Comparison of ENCODE assay signal across 8 cellular contexts in the genomic region with DNA sequence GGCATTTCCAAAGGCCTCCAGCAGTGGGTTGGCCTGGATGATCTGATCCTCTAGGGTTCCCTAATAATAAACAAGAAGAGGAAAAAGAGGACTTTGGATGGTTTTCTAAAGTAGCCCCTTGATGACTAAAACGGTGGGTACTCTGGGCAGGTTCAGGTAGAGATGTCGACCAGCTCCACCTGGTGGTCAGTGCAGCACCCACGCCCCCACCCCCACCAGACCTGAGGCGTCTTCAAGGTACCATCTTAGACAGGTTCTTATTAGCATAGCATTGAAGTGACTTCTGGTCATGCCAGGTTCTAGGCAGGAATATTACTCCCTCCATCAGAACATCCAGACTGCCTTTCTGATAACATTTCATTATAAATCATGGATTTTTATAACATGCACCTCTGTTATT. TPM values are rescaled to one million over a fixed set of nuclear protein-coding genes. Genes with fewer than 3 reads are reported as not detected.
A peak's percentile ranks its signal among the peaks of the same experiment; 100 is the strongest.
DNase-seq lines count a peak whose midpoint lies in the region; ATAC-seq and TF ChIP-seq lines count a peak whose summit lies in the region.

No MANE protein-coding gene starts in this region.

- H3K36me3 Mint-ChIP-seq in glutamatergic neuron (ENCODE audit: unreplicated experiment) = peaks cover 5% of the 10 kb centered on the region
- no peaks in the 10 kb centered on the region for H3K36me3 Mint-ChIP-seq in type B pancreatic cell

- H3K9me3 Mint-ChIP-seq in glutamatergic neuron (ENCODE audit: unreplicated experiment) (peaks cover 1% of the 10 kb centered on the region), type B pancreatic cell (no peaks in the 10 kb centered on the region)

- no peaks in the 10 kb centered on the region for H3K4me1 ChIP-seq in heart right ventricle
- H3K4me1 ChIP-seq in gastrocnemius medialis = no peaks in the 10 kb centered on the region

- H3K4me1 Mint-ChIP-seq in glutamatergic neuron (ENCODE audit: low read depth, unreplicated experiment) = no peaks in the 10 kb centered on the region
- H3K4me1 Mint-ChIP-seq in type B pancreatic cell (ENCODE audit: unreplicated experiment) = no peaks in the 10 kb centered on the region

- H3K4me3 Mint-ChIP-seq in glutamatergic neuron (ENCODE audit: unreplicated experiment) = no peak overlapping the region
- H3K4me3 Mint-ChIP-seq in type B pancreatic cell = no peak overlapping the region

- intact Hi-C loops in heart right ventricle (cut with DNase I) (no loop called here), cardiac septum (cut with DNase I) (no loop called here), gastrocnemius medialis (cut with DNase I; ENCODE audit: low total_unique reads) (no loop called here)

- CTCF ChIA-PET in RWPE1 (lab: Yijun Ruan, JAX) = interaction anchor here (0.6 kb wide), 1 partner anchor 396 kb away, joined by 4 read pairs; no protein-coding TSS in a partner anchor

- H3K27me3 ChIP-seq in heart right ventricle = peaks cover 0 to 6% (median 0%) of the 10 kb centered on the region in 7 donors
- H3K27me3 ChIP-seq in gastrocnemius medialis = no peaks in the 10 kb centered on the region
- no peaks in the 10 kb centered on the region for H3K27me3 ChIP-seq in MG63

- H3K36me3 ChIP-seq in heart right ventricle = no peaks in the 10 kb centered on the region
- H3K36me3 ChIP-seq in gastrocnemius medialis = no peaks in the 10 kb centered on the region
- no peaks in the 10 kb centered on the region for H3K36me3 ChIP-seq in MG63

- POLR2A ChIA-PET in RWPE1 (lab: Yijun Ruan, JAX; ENCODE audit: low non-redundant PET) = no interaction called here

- no peak for TF ChIP-seq POLR2A in gastrocnemius medialis (IDR thresholded peaks at IDR 0.05)

- TF ChIP-seq CTCF in heart right ventricle (IDR thresholded peaks at IDR 0.05) (peak in 7 of 9 donors; percentile 33 to 50 (median 43)), RWPE1 (conservative IDR thresholded peaks at IDR 0.05; ENCODE audit: low read depth) (peak; percentile 32; the same call in 1 of the 2 replicates), glutamatergic neuron (IDR thresholded peaks at IDR 0.05; ENCODE audit: partially characterized antibody, unreplicated experiment) (peak; percentile 58), type B pancreatic cell (conservative IDR thresholded peaks at IDR 0.05) (peak; percentile 58), gastrocnemius medialis (IDR thresholded peaks at IDR 0.05 in 4 of 5, conservative IDR thresholded peaks at IDR 0.05 in 1 of 5) (peak in 2 of 5 experiments; percentile 19 to 22)

- H3K27ac ChIP-seq in heart right ventricle = no peak overlapping the region
- H3K27ac ChIP-seq in RWPE1 = no peak overlapping the region
- no peak overlapping the region for H3K27ac ChIP-seq in gastrocnemius medialis

- ATAC-seq in heart right ventricle (no peak), gastrocnemius medialis (no peak), GM19351 (IDR thresholded peaks at IDR 0.05; ENCODE audit: unreplicated experiment) (no peak)

- DNase-seq in heart right ventricle (no peak), cardiac septum (ENCODE audit: low spot score) (no peak), RWPE1 (ENCODE audit: low spot score) (peak; percentile 52), glutamatergic neuron (peak; percentile 28), type B pancreatic cell (ENCODE audit: extremely low spot score, unreplicated experiment) (no peak), gastrocnemius medialis (no peak), MG63 (no peak)

- H3K27ac Mint-ChIP-seq in glutamatergic neuron (ENCODE audit: unreplicated experiment) (no peak overlapping the region), type B pancreatic cell (no peak overlapping the region)

- H3K9me3 ChIP-seq in heart right ventricle (no peaks in the 10 kb centered on the region), gastrocnemius medialis (no peaks in the 10 kb centered on the region), MG63 (peaks cover under 1% of the 10 kb centered on the region; the same call in 1 of the 2 replicates)

- no peak overlapping the region for H3K4me3 ChIP-seq in heart right ventricle
- no peak overlapping the region for H3K4me3 ChIP-seq in gastrocnemius medialis
- no peak overlapping the region for H3K4me3 ChIP-seq in MG63

- in situ Hi-C loops in gastrocnemius medialis (cut with MboI; ENCODE audit: low sequenced_read_pairs in 4 of 4) = no loop called here

- H3K27me3 Mint-ChIP-seq in glutamatergic neuron (ENCODE audit: unreplicated experiment) = peaks cover 4% of the 10 kb centered on the region
- peaks cover 4% of the 10 kb centered on the region for H3K27me3 Mint-ChIP-seq in type B pancreatic cell

- 13 to 18% methylated on average over 4 of the region's 4 CpGs for WGBS in heart right ventricle, 2 donors

RNA-seq across cellular contexts. Expression of a gene that starts 15.0 kb away (rescaled TPM):
- total RNA-seq in heart right ventricle (not detected), cardiac septum (not detected), glutamatergic neuron (ENCODE audit: unreplicated experiment) (not detected), type B pancreatic cell (ENCODE audit: low replicate concordance) (not detected in 2 replicates), gastrocnemius medialis (not detected)
- not detected for polyA plus RNA-seq in heart right ventricle
- total RNA-seq in MG63 (2014; rRNA removed; shearing (Covaris generic); ENCODE audit: low replicate concordance) = 0.03 TPM in 1 of 2 replicates, not detected in the other

Comparison
In these comparisons a context has a peak if more than half of its experiments do, and no peak if none do; other contexts are left out.
1. DNase-seq: peak in RWPE1 (single experiment) and glutamatergic neuron (single experiment); none in heart right ventricle (0 of 2), cardiac septum (single experiment), type B pancreatic cell (single experiment), gastrocnemius medialis (0 of 2) and MG63 (single experiment).